In genomic region chr4:119797238-119797894, GRCh38 we compare ENCODE assay signal across 16 cellular contexts.
DNase-seq lines count a peak whose midpoint lies in the region; ATAC-seq and TF ChIP-seq lines count a peak whose summit lies in the region.
"Had no signal": no experiment of that assay in that cellular context is flagged by ENCODE, and none has a peak within 500 bp of the region (broad histone marks: within the 10 kb centered on the region; RNA-seq: fewer than 3 reads in every experiment).

No MANE protein-coding gene starts in this region.

- no peaks in the 10 kb centered on the region for H3K27me3 ChIP-seq in MM.1S (replicated peaks; ENCODE audit: insufficient read depth, low read length)
- H3K27me3 ChIP-seq: BLaER1 had no signal

- H3K9ac ChIP-seq in MM.1S (ENCODE audit: low read length) = no peak overlapping the region
- H3K9ac ChIP-seq: BLaER1 had no signal

- H2AFZ ChIP-seq in MM.1S (ENCODE audit: low read length) = peak overlapping the region; percentile 19; the same call in 1 of the 2 replicates

- no peaks in the 10 kb centered on the region for H3K36me3 ChIP-seq in MM.1S (replicated peaks; ENCODE audit: insufficient read depth, low read length)
- H3K36me3 ChIP-seq: BLaER1 had no signal

- no peaks in the 10 kb centered on the region for H3F3A ChIP-seq in MM.1S (ENCODE audit: insufficient read depth, low read length)

- H3K4me2 ChIP-seq in MM.1S (ENCODE audit: low read depth, low read length) = no peak overlapping the region
- H3K4me2 ChIP-seq: A549, BLaER1 had no signal

- TF ChIP-seq CTCF in MM.1S (IDR thresholded peaks at IDR 0.05; ENCODE audit: low read length) = no peak

- H4K20me1 ChIP-seq in MM.1S (ENCODE audit: insufficient read depth, low read length) = no peaks in the 10 kb centered on the region
- H4K20me1 ChIP-seq: BLaER1 had no signal

- no peak overlapping the region for H3K27ac ChIP-seq in MM.1S (ENCODE audit: low read length)
- H3K27ac ChIP-seq: A549, BLaER1 had no signal

- H3K4me1 ChIP-seq in MM.1S (ENCODE audit: low read length) = 0 out of 2 replicates have a peak, but pooled peaks cover 5% of the 10 kb centered on the region
- H3K4me1 ChIP-seq: BLaER1 had no signal

- H3K9me2 ChIP-seq in MM.1S (replicated peaks; ENCODE audit: insufficient read depth, low read length) = no peaks in the 10 kb centered on the region

- peak; percentile 4 for DNase-seq in DMS53 (lab: John Stamatoyannopoulos, UW)
- DNase-seq in DMS53 treated with DMSO at 0.1 percent for 48 hours (lab: John Stamatoyannopoulos, UW; ENCODE audit: unreplicated experiment) = no peak
- no peak for DNase-seq in MM.1S
- peak; percentile 9 for DNase-seq in renal cortical epithelial cell (ENCODE audit: low read depth)
- DNase-seq in LoVo (ENCODE audit: low spot score) = no peak
- no peak for DNase-seq in islet precursor cell
- no peak for DNase-seq in SK-N-DZ (ENCODE audit: low spot score)
- DNase-seq: CD4-positive, alpha-beta memory T cell; DMS153; DND-41; EL; H9; KG1 had no signal

- no peak overlapping the region for H3K4me3 ChIP-seq in MM.1S (ENCODE audit: low read length)
- H3K4me3 ChIP-seq: A549, BLaER1 had no signal

- no peaks in the 10 kb centered on the region for H3K9me3 ChIP-seq in MM.1S (replicated peaks; ENCODE audit: insufficient read depth, low read length)
- H3K9me3 ChIP-seq: A549, BLaER1 had no signal

- ATAC-seq in HG02884 (IDR thresholded peaks at IDR 0.05; ENCODE audit: unreplicated experiment) = peak; percentile 53
- ATAC-seq: A549 had no signal

- H3K79me2 ChIP-seq in MM.1S (ENCODE audit: low read length) = no peaks in the 10 kb centered on the region

Comparison
In these comparisons a context has a peak if more than half of its experiments do, and no peak if none do; other contexts are left out.
1. DNase-seq: peak in DMS53 (single experiment) and renal cortical epithelial cell (single experiment); none in DMS53 treated with DMSO at 0.1 percent for 48 hours (single experiment), MM.1S (single experiment), LoVo (single experiment), islet precursor cell (single experiment) and SK-N-DZ (single experiment).